8 cellular contexts compared by ENCODE assay signal in the genomic region with DNA sequence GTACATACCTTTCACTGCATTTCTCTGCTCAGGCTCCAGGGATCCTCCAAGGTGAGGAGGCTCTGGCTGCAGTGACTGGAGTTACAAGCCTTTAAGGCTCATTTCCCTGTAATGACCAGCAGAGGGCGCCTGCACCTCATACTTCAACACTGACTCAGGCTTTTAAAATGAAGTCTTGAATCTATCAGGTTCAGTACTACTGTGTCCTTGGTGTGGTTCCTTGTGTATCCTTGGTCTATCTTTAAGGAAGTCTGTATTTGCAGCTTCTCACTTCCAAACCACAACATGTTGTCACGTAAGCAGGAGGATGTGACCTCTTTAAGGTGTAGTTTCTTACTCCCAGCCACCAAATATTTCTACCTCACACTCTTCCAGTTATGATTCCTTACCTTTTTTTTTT. TPM values are rescaled to one million over a fixed set of nuclear protein-coding genes. Genes with fewer than 3 reads are reported as not detected.
A peak's percentile ranks its signal among the peaks of the same experiment; 100 is the strongest.
DNase-seq lines count a peak whose midpoint lies in the region; ATAC-seq and TF ChIP-seq lines count a peak whose summit lies in the region.

No MANE protein-coding gene starts in this region.

- no peak for TF ChIP-seq POLR2A in GM18505 (IDR thresholded peaks at IDR 0.05; ENCODE audit: borderline replicate concordance, extremely low read depth, insufficient read depth, insufficient read length)

- H3K27me3 ChIP-seq in hepatocyte (no peaks in the 10 kb centered on the region), skeletal muscle satellite cell (ENCODE audit: control insufficient read depth, insufficient read depth, low read length) (no peaks in the 10 kb centered on the region)

- ATAC-seq in GM18505 (IDR thresholded peaks at IDR 0.05; ENCODE audit: unreplicated experiment) = peak; percentile 95
- peak; percentile 90 for ATAC-seq in HG02938 (IDR thresholded peaks at IDR 0.05; ENCODE audit: unreplicated experiment)

- H3K27ac ChIP-seq in hepatocyte = no peak overlapping the region

- peak; percentile 92 for TF ChIP-seq CTCF in hepatocyte (IDR thresholded peaks at IDR 0.05; ENCODE audit: poor library complexity)

- peak overlapping the region; percentile 19 for H3K9ac ChIP-seq in skeletal muscle satellite cell (ENCODE audit: low read depth, low read length)

- no peaks in the 10 kb centered on the region for H3K36me3 ChIP-seq in hepatocyte (replicated peaks; ENCODE audit: insufficient read depth, low read depth)
- H3K36me3 ChIP-seq in skeletal muscle satellite cell (ENCODE audit: insufficient read depth, low read length) = no peaks in the 10 kb centered on the region

- no peaks in the 10 kb centered on the region for H3K9me3 ChIP-seq in hepatocyte (ENCODE audit: low read depth)
- no peaks in the 10 kb centered on the region for H3K9me3 ChIP-seq in skeletal muscle satellite cell (replicated peaks; ENCODE audit: low read length)

- no peaks in the 10 kb centered on the region for H3K9me2 ChIP-seq in hepatocyte (replicated peaks; ENCODE audit: insufficient read depth)

- 10% methylated on average over 2 of the region's 2 CpGs for WGBS in hepatocyte (ENCODE audit: low lambda C conversion rate, missing lambda C conversion rate)

- no peak overlapping the region for H3K4me2 ChIP-seq in hepatocyte
- H3K4me2 ChIP-seq in skeletal muscle satellite cell (ENCODE audit: low read length) = no peak overlapping the region

- H2AFZ ChIP-seq in hepatocyte = no peak overlapping the region

- DNase-seq in 8988T (peak; percentile 32), NCI-H1694 treated with DMSO at 0.1 percent for 48 hours (lab: John Stamatoyannopoulos, UW) (peak; percentile 87), T-helper 2 cell (peak in 4 of 5 experiments; percentile 39 to 74 (median 52)), anterior cingulate cortex (lab: John Stamatoyannopoulos, UW) (peak in 50 of 58 donors; percentile 7 to 80 (median 45)), hepatocyte (ENCODE audit: low spot score) (peak; percentile 89)

- H3K4me1 ChIP-seq in hepatocyte (ENCODE audit: insufficient read depth) (no peaks in the 10 kb centered on the region), skeletal muscle satellite cell (ENCODE audit: control insufficient read depth, insufficient read depth, low read length) (peaks cover 14% of the 10 kb centered on the region)

- no peak overlapping the region for H3K4me3 ChIP-seq in hepatocyte
- no peak overlapping the region for H3K4me3 ChIP-seq in skeletal muscle satellite cell (ENCODE audit: low read length)

- H3K79me2 ChIP-seq in hepatocyte = no peaks in the 10 kb centered on the region

- no peaks in the 10 kb centered on the region for H4K20me1 ChIP-seq in hepatocyte (ENCODE audit: insufficient read depth, poor library complexity, severe bottlenecking)

RNA-seq across cellular contexts. Expression of a gene that starts 43.1 kb away (rescaled TPM):
- 6.2 and 12.4 TPM in 2 replicates for total RNA-seq in hepatocyte
- polyA plus RNA-seq in hepatocyte = 12.1 and 15.6 TPM in 2 replicates
- 0.44 and 0.51 TPM in 2 replicates for total RNA-seq in skeletal muscle satellite cell (2012; rRNA removed)

Comparison
In these comparisons a context has a peak if more than half of its experiments do, and no peak if none do; other contexts are left out.
1. DNase-seq: peak in every context shown above with its lines; median percentile 89 in hepatocyte; 87 in NCI-H1694 treated with DMSO at 0.1 percent for 48 hours; 52 in T-helper 2 cell; 45 in anterior cingulate cortex; 32 in 8988T.